In genomic region chr10:24206926-24207701, GRCh38 we compare ENCODE assay signal across 13 cellular contexts. TPM values are rescaled to one million over a fixed set of nuclear protein-coding genes. Genes with fewer than 3 reads are reported as not detected.
DNase-seq lines count a peak whose midpoint lies in the region; ATAC-seq and TF ChIP-seq lines count a peak whose summit lies in the region.
"Had no signal": no experiment of that assay in that cellular context is flagged by ENCODE, and none has a peak within 500 bp of the region (broad histone marks: within the 10 kb centered on the region; RNA-seq: fewer than 3 reads in every experiment).

No MANE protein-coding gene starts in this region.

- intact Hi-C loops in mucosa of descending colon (cut with DNase I, micrococcal nuclease) (no loop called here), testis (cut with DNase I; ENCODE audit: low total_unique reads) (no loop called here)

- no peak overlapping the region for H3K9ac ChIP-seq in HUES48 (ENCODE audit: low read depth, low read length)
- H3K9ac ChIP-seq: KMS-11 had no signal

- DNase-seq in mucosa of descending colon = peak in 1 of 3 donors; percentile 47
- DNase-seq in testis = no peak
- no peak for DNase-seq in NCI-H510A (lab: John Stamatoyannopoulos, UW)
- DNase-seq in activated CD4-positive, alpha-beta T cell treated with anti-CD3 and anti-CD28 coated beads, Interleukin-2, amount 50 U/mL, for 48 hours = no peak
- DNase-seq: activated CD4-positive, alpha-beta memory T cell treated with anti-CD3 and anti-CD28 coated beads for 36 hours; CD8-positive, alpha-beta T cell; cerebellar nuclear complex; occipital lobe had no signal

- no peak overlapping the region for H3K4me3 ChIP-seq in HUES48 (ENCODE audit: low read depth, low read length)
- no peak overlapping the region for H3K4me3 ChIP-seq in ectodermal cell (ENCODE audit: insufficient read depth, low read depth, low read length)
- H3K4me3 ChIP-seq in mucosa of descending colon = no peak overlapping the region
- H3K4me3 ChIP-seq in testis = no peak overlapping the region

- H3K27me3 ChIP-seq in HUES48 (ENCODE audit: control insufficient read depth, insufficient read depth, low read length) (no peaks in the 10 kb centered on the region), ectodermal cell (ENCODE audit: control insufficient read depth, insufficient read depth, low read length, poor library complexity, severe bottlenecking) (no peaks in the 10 kb centered on the region), testis (no peaks in the 10 kb centered on the region)

- H3K36me3 ChIP-seq in HUES48 (ENCODE audit: control insufficient read depth, insufficient read depth, low read length) (no peaks in the 10 kb centered on the region), ectodermal cell (ENCODE audit: control insufficient read depth, insufficient read depth, low read length) (no peaks in the 10 kb centered on the region), mucosa of descending colon (ENCODE audit: low read depth) (no peaks in the 10 kb centered on the region), testis (ENCODE audit: low read depth, missing control alignments) (no peaks in the 10 kb centered on the region)

- H3K9me3 ChIP-seq in HUES48 (ENCODE audit: control insufficient read depth, insufficient read depth, low read length) (no peaks in the 10 kb centered on the region), ectodermal cell (ENCODE audit: control insufficient read depth, low read length) (no peaks in the 10 kb centered on the region), mucosa of descending colon (no peaks in the 10 kb centered on the region), testis (no peaks in the 10 kb centered on the region)

- no peak for TF ChIP-seq POLR2A in testis (IDR thresholded peaks at IDR 0.05)

- ATAC-seq in mucosa of descending colon (peak; percentile 34), GM21360 (IDR thresholded peaks at IDR 0.05; ENCODE audit: unreplicated experiment) (no peak), GM21825 (IDR thresholded peaks at IDR 0.05; ENCODE audit: unreplicated experiment) (no peak)
- ATAC-seq: CD8-positive, alpha-beta T cell had no signal

- peaks cover 42% of the 10 kb centered on the region for H3K4me1 ChIP-seq in HUES48 (ENCODE audit: control insufficient read depth, insufficient read depth, low read length)
- H3K4me1 ChIP-seq in ectodermal cell (ENCODE audit: control insufficient read depth, insufficient read depth, low read length) = peaks cover 32% of the 10 kb centered on the region
- H3K4me1 ChIP-seq in mucosa of descending colon (ENCODE audit: low read depth) = peaks cover 18% of the 10 kb centered on the region
- H3K4me1 ChIP-seq in testis = peaks cover 24% of the 10 kb centered on the region

- H3K27ac ChIP-seq in HUES48 (ENCODE audit: low read depth, low read length) = peak overlapping the region; percentile 42
- peak overlapping the region; percentile 9 for H3K27ac ChIP-seq in ectodermal cell (ENCODE audit: insufficient read depth, low read depth, low read length, poor library complexity, severe bottlenecking)
- peak overlapping the region; percentile 85 for H3K27ac ChIP-seq in testis
- H3K27ac ChIP-seq: KMS-11 had no signal

- TF ChIP-seq CTCF in mucosa of descending colon (IDR thresholded peaks at IDR 0.05) = no peak
- TF ChIP-seq CTCF in testis (IDR thresholded peaks at IDR 0.05) = no peak

- 72 to 77% methylated on average over 7 of the region's 7 CpGs for WGBS in ectodermal cell, 2 experiments
- 50 to 62% methylated on average over 7 of the region's 7 CpGs for WGBS in testis, 2 donors

RNA-seq across cellular contexts. Expression of gene KIAA1217, which starts 1.8 kb away (rescaled TPM):
- polyA plus RNA-seq in ectodermal cell (2013, experiment 1 of 4) = 23.5 TPM
- polyA plus RNA-seq in ectodermal cell (2013, experiment 2 of 4) = 27.0 TPM
- polyA plus RNA-seq in ectodermal cell (2013, experiment 3 of 4) = 14.7 TPM
- polyA plus RNA-seq in ectodermal cell (2013, experiment 4 of 4) = 17.3 TPM
- total RNA-seq in mucosa of descending colon (10 to 100 TPM; 49.5 to 94.5 (median 63.9) TPM), testis (100 to 1,000 TPM; 134 to 197 TPM)
- polyA plus RNA-seq in testis (ENCODE audit: insufficient read depth, low read depth, low replicate concordance) = 40.0 TPM

Comparison
In these comparisons a context has a peak if more than half of its experiments do, and no peak if none do; other contexts are left out.
1. H3K27ac ChIP-seq: peak in every context shown above with its lines; median percentile 85 in testis; 42 in HUES48; 9 in ectodermal cell.